10 cellular contexts compared by ENCODE assay signal in genomic region chr1:201461783-201462441, GRCh38. TPM values are rescaled to one million over a fixed set of nuclear protein-coding genes. Genes with fewer than 3 reads are reported as not detected.
DNase-seq lines count a peak whose midpoint lies in the region; ATAC-seq and TF ChIP-seq lines count a peak whose summit lies in the region.
"Had no signal": no experiment of that assay in that cellular context is flagged by ENCODE, and none has a peak within 500 bp of the region (broad histone marks: within the 10 kb centered on the region; RNA-seq: fewer than 3 reads in every experiment).

No MANE protein-coding gene starts in this region.

- peak overlapping the region; percentile 53 for H3K4me3 Mint-ChIP-seq in Caco-2 (ENCODE audit: unreplicated experiment)
- H3K4me3 Mint-ChIP-seq: activated naive CD8-positive, alpha-beta T cell; stimulated activated naive CD8-positive, alpha-beta T cell treated with anti-CD3 and anti-CD28 coated beads, Interleukin-15, Interleukin-2, amounts not matched to agents 100 ng/mL and 50 ng/mL, for 24 hours had no signal

- H3K36me3 ChIP-seq in Caco-2 (ENCODE audit: control insufficient read depth, insufficient read depth, low read length) (no peaks in the 10 kb centered on the region), SK-N-SH (replicated peaks in 1 of 2; ENCODE audit: control insufficient read depth in 1 of 2, insufficient read depth in 2 of 2, low read length in 1 of 2) (peaks cover 13 to 21% of the 10 kb centered on the region in 2 experiments), rectal smooth muscle tissue (ENCODE audit: control insufficient read depth, insufficient read depth, low read length) (peaks cover 7% of the 10 kb centered on the region)

- peak; percentile 12 to 54 for DNase-seq in Caco-2
- DNase-seq in SK-N-SH, result no peak
- DNase-seq in glomerular visceral epithelial cell (ENCODE audit: extremely low spot score), result peak; percentile 98
- no peak for DNase-seq in DMS153 treated with DMSO at 0.1 percent for 48 hours (lab: John Stamatoyannopoulos, UW; ENCODE audit: unreplicated experiment)
- DNase-seq in stimulated activated CD4-positive, alpha-beta T cell treated with anti-CD3 and anti-CD28 coated beads, Interleukin-12 subunit alpha, Interleukin-12 subunit beta, amount 100 ng/mL, for 4 hours, result no peak

- CTCF ChIA-PET in Caco-2 (lab: Charles Lee) (interaction anchor here (1.0 to 1.9 kb wide), 8 partner anchors 14 to 76 kb away, joined by 3 to 17 read pairs (median 6); no protein-coding TSS in a partner anchor), SK-N-SH (lab: Yijun Ruan, JAX) (interaction anchor here (0.8 to 5.5 kb wide), 5 partner anchors 14 to 254 kb away, joined by 3 to 24 read pairs (median 7); no protein-coding TSS in a partner anchor)

- peaks cover 20% of the 10 kb centered on the region for H4K20me1 ChIP-seq in SK-N-SH (ENCODE audit: insufficient read depth)

- peaks cover 24% of the 10 kb centered on the region for H3K4me1 Mint-ChIP-seq in Caco-2 (ENCODE audit: low read depth, unreplicated experiment)

- TF ChIP-seq EP300 in SK-N-SH (IDR thresholded peaks at IDR 0.05; ENCODE audit: borderline replicate concordance in 1 of 2, low read depth in 1 of 2, low read length in 1 of 2), result peak in 1 of 2 experiments; percentile 71; a peak in 1 of 4 replicates

- peak overlapping the region; percentile 87 for H3K27ac Mint-ChIP-seq in Caco-2 (ENCODE audit: unreplicated experiment)
- H3K27ac Mint-ChIP-seq: activated naive CD8-positive, alpha-beta T cell; stimulated activated naive CD8-positive, alpha-beta T cell treated with anti-CD3 and anti-CD28 coated beads, Interleukin-15, Interleukin-2, amounts not matched to agents 100 ng/mL and 50 ng/mL, for 24 hours had no signal

- H3K27ac ChIP-seq in SK-N-SH (ENCODE audit: low read depth in 2 of 2, low read length in 1 of 2) (peak overlapping the region; percentile 92 to 98), rectal smooth muscle tissue (ENCODE audit: low read depth, low read length) (peak overlapping the region; percentile 82)

- TSS peak; percentile 35 for BruUV-seq in Caco-2 (replicated peaks; lab: Mats Ljungman, UMichigan)

- H2AFZ ChIP-seq in SK-N-SH (ENCODE audit: low read depth), result no peak overlapping the region

- H3K27me3 ChIP-seq in Caco-2 (replicated peaks; ENCODE audit: control insufficient read depth, insufficient read depth, low read length) (no peaks in the 10 kb centered on the region), SK-N-SH (ENCODE audit: insufficient read depth) (no peaks in the 10 kb centered on the region), rectal smooth muscle tissue (ENCODE audit: control insufficient read depth, insufficient read depth, low read length) (no peaks in the 10 kb centered on the region)

- H3K4me2 ChIP-seq in SK-N-SH, result peak overlapping the region; percentile 69

- H3K4me1 ChIP-seq in Caco-2 (peaks cover 26% of the 10 kb centered on the region), SK-N-SH (ENCODE audit: control insufficient read depth in 1 of 2, insufficient read depth in 2 of 2, low read depth in 1 of 2, low read length in 1 of 2) (peaks cover 19 to 38% of the 10 kb centered on the region in 2 experiments; a peak in 3 of 4 replicates), rectal smooth muscle tissue (ENCODE audit: control insufficient read depth, insufficient read depth, low read length) (peaks cover 49% of the 10 kb centered on the region)

- no peak overlapping the region for H3K4me3 ChIP-seq in Caco-2 (ENCODE audit: low read depth, low read length)
- H3K4me3 ChIP-seq in SK-N-SH (ENCODE audit: low read depth in 2 of 2, low read length in 1 of 2), result peak overlapping the region in 1 of 2 experiments; percentile 4; a peak in 1 of 4 replicates
- H3K4me3 ChIP-seq in rectal smooth muscle tissue (ENCODE audit: low read length), result no peak overlapping the region

- no peaks in the 10 kb centered on the region for H3K9me3 Mint-ChIP-seq in Caco-2 (ENCODE audit: unreplicated experiment)
- H3K9me3 Mint-ChIP-seq: stimulated activated naive CD8-positive, alpha-beta T cell treated with anti-CD3 and anti-CD28 coated beads, Interleukin-15, Interleukin-2, amounts not matched to agents 100 ng/mL and 50 ng/mL, for 24 hours had no signal

- no peaks in the 10 kb centered on the region for H3K9me2 ChIP-seq in SK-N-SH

- no peaks in the 10 kb centered on the region for H3K27me3 Mint-ChIP-seq in Caco-2 (ENCODE audit: insufficient read depth, unreplicated experiment)
- H3K27me3 Mint-ChIP-seq: activated naive CD8-positive, alpha-beta T cell had no signal

- TF ChIP-seq CTCF in Caco-2 (IDR thresholded peaks at IDR 0.05; ENCODE audit: insufficient read depth in 1 of 2, low read depth in 1 of 2, low read length in 1 of 2, severe bottlenecking in 1 of 2, unreplicated experiment in 1 of 2), result no peak
- TF ChIP-seq CTCF in SK-N-SH (IDR thresholded peaks at IDR 0.05), result no peak

- intact Hi-C loops in Caco-2 (cut with micrococcal nuclease; ENCODE audit: unreplicated experiment), result no loop called here

- no peaks in the 10 kb centered on the region for H3K9me3 ChIP-seq in Caco-2
- no peaks in the 10 kb centered on the region for H3K9me3 ChIP-seq in SK-N-SH

- no peak for TF ChIP-seq RAD21 in SK-N-SH (IDR thresholded peaks at IDR 0.05; ENCODE audit: low read length)

- POLR2A ChIA-PET in Caco-2 (lab: Charles Lee), result no interaction called here
- POLR2A ChIA-PET in SK-N-SH (lab: Yijun Ruan, JAX), result no interaction called here

- ATAC-seq in HG03439 (IDR thresholded peaks at IDR 0.05; ENCODE audit: unreplicated experiment), result no peak
- no peak for ATAC-seq in HG03135 (IDR thresholded peaks at IDR 0.05; ENCODE audit: unreplicated experiment)

- H3K36me3 Mint-ChIP-seq in Caco-2 (ENCODE audit: insufficient read depth, unreplicated experiment), result peaks cover 17% of the 10 kb centered on the region
- H3K36me3 Mint-ChIP-seq: activated naive CD8-positive, alpha-beta T cell had no signal

- WGBS in SK-N-SH (ENCODE audit: low lambda C conversion rate), result 32% methylated on average over 10 of the region's 12 CpGs

- H3K9ac ChIP-seq in SK-N-SH (peak overlapping the region; percentile 65), rectal smooth muscle tissue (ENCODE audit: low read length) (no peak overlapping the region)

- H3F3A ChIP-seq in SK-N-SH (replicated peaks; ENCODE audit: insufficient read depth), result peaks cover 47% of the 10 kb centered on the region

- peaks cover 27% of the 10 kb centered on the region for H3K79me2 ChIP-seq in SK-N-SH (ENCODE audit: insufficient read depth)

TF ChIP-seq in SK-N-SH, 30 proteins besides CTCF, POLR2A, EP300 and RAD21 (continues in another document):
- TF ChIP-seq TEAD4 (IDR thresholded peaks at IDR 0.05; ENCODE audit: borderline replicate concordance, insufficient read depth) (no peak), TCF12 (IDR thresholded peaks at IDR 0.05) (peak; percentile 86; the same call in 1 of the 2 replicates), NFIC (IDR thresholded peaks at IDR 0.05; ENCODE audit: borderline replicate concordance) (peak; percentile 52; the same call in 1 of the 2 replicates), YY1 (IDR thresholded peaks at IDR 0.05; ENCODE audit: low read depth) (0 out of 2 replicates have a peak, but pooled peaks have one; percentile 8), MEF2A (IDR thresholded peaks at IDR 0.05; ENCODE audit: borderline replicate concordance, low read depth) (no peak), SIN3A (IDR thresholded peaks at IDR 0.05; ENCODE audit: borderline replicate concordance, low read depth, low read length) (peak; percentile 77; the same call in 1 of the 2 replicates), GATA2 (CRISPR knock-in tag; IDR thresholded peaks at IDR 0.05) (no peak), RFX5 (IDR thresholded peaks at IDR 0.05; ENCODE audit: low read length) (no peak), FOSL2 (IDR thresholded peaks at IDR 0.05; ENCODE audit: borderline replicate concordance, low read depth) (peak; percentile 97), POLR2AphosphoS5 (IDR thresholded peaks at IDR 0.05; ENCODE audit: low read depth, low read length) (peak; percentile 90), JUND (IDR thresholded peaks at IDR 0.05) (peak; percentile 92), GABPA (IDR thresholded peaks at IDR 0.05; ENCODE audit: low read depth) (no peak), USF1 (IDR thresholded peaks at IDR 0.05; ENCODE audit: borderline replicate concordance, low read depth) (no peak)
- TF ChIP-seq, protein P1, sequence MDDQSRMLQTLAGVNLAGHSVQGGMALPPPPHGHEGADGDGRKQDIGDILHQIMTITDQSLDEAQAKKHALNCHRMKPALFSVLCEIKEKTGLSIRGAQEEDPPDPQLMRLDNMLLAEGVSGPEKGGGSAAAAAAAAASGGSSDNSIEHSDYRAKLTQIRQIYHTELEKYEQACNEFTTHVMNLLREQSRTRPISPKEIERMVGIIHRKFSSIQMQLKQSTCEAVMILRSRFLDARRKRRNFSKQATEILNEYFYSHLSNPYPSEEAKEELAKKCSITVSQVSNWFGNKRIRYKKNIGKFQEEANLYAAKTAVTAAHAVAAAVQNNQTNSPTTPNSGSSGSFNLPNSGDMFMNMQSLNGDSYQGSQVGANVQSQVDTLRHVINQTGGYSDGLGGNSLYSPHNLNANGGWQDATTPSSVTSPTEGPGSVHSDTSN (IDR thresholded peaks at IDR 0.05), result peak; percentile 74; the same call in 1 of the 2 replicates

RNA-seq across cellular contexts. Expression of gene PHLDA3, which starts 7.1 kb away (rescaled TPM):
- 6.5 and 10.5 TPM in 2 replicates for total RNA-seq in Caco-2 (2022)
- 105 and 108 TPM in 2 replicates for polyA plus RNA-seq in SK-N-SH (2012; rRNA removed)
- polyA plus RNA-seq in SK-N-SH (2012; cell fraction: cytosol; rRNA removed), result 46.1 and 93.3 TPM in 2 replicates
- polyA plus RNA-seq in SK-N-SH (2012; cell fraction: nucleus; rRNA removed), result 94.2 and 108 TPM in 2 replicates

RNA-seq across cellular contexts. Expression of gene TNNI1, which starts 40.4 kb away (rescaled TPM):
- not detected in 2 replicates for total RNA-seq in Caco-2 (2022)
- polyA plus RNA-seq in SK-N-SH (2012; rRNA removed), result 0.11 TPM in 1 of 2 replicates, not detected in the other
- 0.03 and 0.25 TPM in 2 replicates for polyA plus RNA-seq in SK-N-SH (2012; cell fraction: cytosol; rRNA removed)
- 0.15 and 0.17 TPM in 2 replicates for polyA plus RNA-seq in SK-N-SH (2012; cell fraction: nucleus; rRNA removed)

RNA-seq across cellular contexts. Expression of gene CSRP1, which starts 45.0 kb away (rescaled TPM):
- total RNA-seq in Caco-2 (2022), result 60.0 and 60.8 TPM in 2 replicates
- 317 and 373 TPM in 2 replicates for polyA plus RNA-seq in SK-N-SH (2012; rRNA removed)
- polyA plus RNA-seq in SK-N-SH (2012; cell fraction: cytosol; rRNA removed), result 237 and 288 TPM in 2 replicates
- polyA plus RNA-seq in SK-N-SH (2012; cell fraction: nucleus; rRNA removed), result 358 and 396 TPM in 2 replicates

Comparison
In these comparisons a context has a peak if more than half of its experiments do, and no peak if none do; other contexts are left out.
1. DNase-seq: peak in Caco-2 (2 of 2) and glomerular visceral epithelial cell (single experiment); none in SK-N-SH (single experiment), DMS153 treated with DMSO at 0.1 percent for 48 hours (single experiment) and stimulated activated CD4-positive, alpha-beta T cell treated with anti-CD3 and anti-CD28 coated beads, Interleukin-12 subunit alpha, Interleukin-12 subunit beta, amount 100 ng/mL, for 4 hours (single experiment).